13 cellular contexts compared by ENCODE assay signal in genomic region chr22:46239261-46240048, GRCh38. TPM values are rescaled to one million over a fixed set of nuclear protein-coding genes. Genes with fewer than 3 reads are reported as not detected.
DNase-seq lines count a peak whose midpoint lies in the region; ATAC-seq, FAIRE-seq and TF ChIP-seq lines count a peak whose summit lies in the region.
"Had no signal": no experiment of that assay in that cellular context is flagged by ENCODE, and none has a peak within 500 bp of the region (broad histone marks: within the 10 kb centered on the region; RNA-seq: fewer than 3 reads in every experiment).

No MANE protein-coding gene starts in this region.

- no peaks in the 10 kb centered on the region for H3K27me3 ChIP-seq in psoas muscle (ENCODE audit: insufficient read depth in 3 of 3, low read length in 2 of 3)
- H3K27me3 ChIP-seq: gastrocnemius medialis had no signal

- no peaks in the 10 kb centered on the region for H3K9me3 Mint-ChIP-seq in activated naive CD4-positive, alpha-beta T cell treated with anti-CD3 and anti-CD28 coated beads, Interleukin-2, amount 50 U/mL, for 72 hours

- FAIRE-seq in frontal cortex (lab: Jason Lieb, UNC): no peak
- FAIRE-seq: colon had no signal

- peak; percentile 26 to 37 for ATAC-seq in activated naive CD4-positive, alpha-beta T cell treated with anti-CD3 and anti-CD28 coated beads, Interleukin-2, amount 50 U/mL, for 72 hours
- peak; percentile 36 to 71 (median 65) for ATAC-seq in psoas muscle
- ATAC-seq: sciatic nerve, SK-N-SH treated with all-trans-retinoic acid at 6 μM for 48 hours had no signal

- H3K4me3 ChIP-seq in Jurkat, Clone E6-1 (ENCODE audit: low read length): peak overlapping the region; percentile 30
- H3K4me3 ChIP-seq in psoas muscle: no peak overlapping the region
- H3K4me3 ChIP-seq: gastrocnemius medialis, GM23248 had no signal

- peaks cover 23% of the 10 kb centered on the region for H3K4me1 ChIP-seq in psoas muscle

- peak overlapping the region; percentile 10 to 25 for H3K27ac Mint-ChIP-seq in activated naive CD4-positive, alpha-beta T cell treated with anti-CD3 and anti-CD28 coated beads, Interleukin-2, amount 50 U/mL, for 72 hours

- no peak for TF ChIP-seq CTCF in psoas muscle (IDR thresholded peaks at IDR 0.05)

- no peaks in the 10 kb centered on the region for H3K9me3 ChIP-seq in psoas muscle
- H3K9me3 ChIP-seq: gastrocnemius medialis had no signal

- no peaks in the 10 kb centered on the region for H3K36me3 Mint-ChIP-seq in activated naive CD4-positive, alpha-beta T cell treated with anti-CD3 and anti-CD28 coated beads, Interleukin-2, amount 50 U/mL, for 72 hours

- DNase-seq in Jurkat, Clone E6-1 (ENCODE audit: low read depth, low spot score): peak; percentile 100
- no peak for DNase-seq in activated naive CD4-positive, alpha-beta T cell treated with anti-CD3 and anti-CD28 coated beads, Interleukin-2, amount 50 U/mL, for 72 hours (ENCODE audit: low spot score in 2 of 2)
- DNase-seq in psoas muscle (no peak), frontal cortex (ENCODE audit: low spot score in 2 of 2) (no peak), midbrain (lab: John Stamatoyannopoulos, UW) (no peak)
- DNase-seq: GM23248, NCI-H510A treated with DMSO at 0.1 percent for 48 hours had no signal

- WGBS in psoas muscle, 3 donors: 84 to 89% (median 85%) methylated on average over 20 of the region's 20 CpGs

- intact Hi-C loops in psoas muscle (cut with DNase I): no loop called here

- peaks cover 0 to 58% of the 10 kb centered on the region in 2 donors for H3K36me3 ChIP-seq in psoas muscle (ENCODE audit: insufficient read depth in 1 of 2, low read depth in 1 of 2)

- peak overlapping the region; percentile 36 for H3K27ac ChIP-seq in psoas muscle
- H3K27ac ChIP-seq: GM23248 had no signal

RNA-seq across cellular contexts. Expression of gene CDPF1, which starts 10.6 kb away (rescaled TPM):
- polyA plus RNA-seq in Jurkat, Clone E6-1 (2012; ENCODE audit: insufficient read depth, insufficient read length): 23.8 TPM
- 1 to 10 TPM; 7.5 to 8.8 TPM for total RNA-seq in activated naive CD4-positive, alpha-beta T cell treated with anti-CD3 and anti-CD28 coated beads, Interleukin-2, amount 50 U/mL, for 72 hours
- total RNA-seq in psoas muscle: 1 to 10 TPM; 5.3 to 9.1 (median 8.8) TPM
- polyA plus RNA-seq in psoas muscle: 10 to 100 TPM; 11.2 to 17.8 (median 14.3) TPM
- total RNA-seq in frontal cortex: 9.0 TPM

RNA-seq across cellular contexts. Expression of gene PKDREJ, which starts 23.7 kb away (rescaled TPM):
- polyA plus RNA-seq in Jurkat, Clone E6-1 (2012; ENCODE audit: insufficient read depth, insufficient read length): 0.15 TPM
- total RNA-seq in activated naive CD4-positive, alpha-beta T cell treated with anti-CD3 and anti-CD28 coated beads, Interleukin-2, amount 50 U/mL, for 72 hours: under 1 TPM in 1 of 2 donors, not detected in 1; 0.04 TPM
- total RNA-seq in psoas muscle (not detected), frontal cortex (under 0.01 TPM)
- polyA plus RNA-seq in psoas muscle: under 1 TPM in 2 of 3 donors, not detected in 1; under 0.01 to 0.03 TPM
- total RNA-seq: Daoy, gastrocnemius medialis, GM23248, lung microvascular endothelial cell had no signal

RNA-seq across cellular contexts. Expression of gene TTC38, which starts 28.4 kb away (rescaled TPM):
- polyA plus RNA-seq in Jurkat, Clone E6-1 (2012; ENCODE audit: insufficient read depth, insufficient read length): not detected
- 10 to 100 TPM; 11.3 to 16.3 TPM for total RNA-seq in activated naive CD4-positive, alpha-beta T cell treated with anti-CD3 and anti-CD28 coated beads, Interleukin-2, amount 50 U/mL, for 72 hours
- 10 to 100 TPM; 11.3 to 19.5 (median 14.9) TPM for total RNA-seq in psoas muscle
- polyA plus RNA-seq in psoas muscle: 10 to 100 TPM in 2 of 3 donors, 1 to 10 TPM in 1; 9.9 to 15.0 (median 13.4) TPM
- total RNA-seq in frontal cortex: 6.5 TPM

RNA-seq across cellular contexts. Expression of gene GTSE1, which starts 57.2 kb away (rescaled TPM):
- polyA plus RNA-seq in Jurkat, Clone E6-1 (2012; ENCODE audit: insufficient read depth, insufficient read length): 53.5 TPM
- 10 to 100 TPM; 53.1 to 56.1 TPM for total RNA-seq in activated naive CD4-positive, alpha-beta T cell treated with anti-CD3 and anti-CD28 coated beads, Interleukin-2, amount 50 U/mL, for 72 hours
- total RNA-seq in psoas muscle (under 1 TPM in 3 of 4 donors, not detected in 1; 0.15 to 0.47 (median 0.29) TPM), frontal cortex (1.6 TPM)
- under 1 TPM; 0.04 to 0.18 (median 0.13) TPM for polyA plus RNA-seq in psoas muscle
